In genomic region chr2:20015482-20016083, GRCh38 we compare ENCODE assay signal across 8 cellular contexts. TPM values are rescaled to one million over a fixed set of nuclear protein-coding genes. Genes with fewer than 3 reads are reported as not detected.
DNase-seq lines count a peak whose midpoint lies in the region; ATAC-seq, FAIRE-seq and TF ChIP-seq lines count a peak whose summit lies in the region.

No MANE protein-coding gene starts in this region.

- no peaks in the 10 kb centered on the region for H3K9me2 ChIP-seq in Karpas-422 (replicated peaks; ENCODE audit: insufficient read depth, low read length)

- no peak for TF ChIP-seq POLR2A in esophagus muscularis mucosa (IDR thresholded peaks at IDR 0.05; ENCODE audit: low read depth)

- no peaks in the 10 kb centered on the region for H3K79me2 ChIP-seq in Karpas-422 (ENCODE audit: low read length)

- H3K27ac ChIP-seq in Karpas-422 (ENCODE audit: low read length) (no peak overlapping the region), esophagus muscularis mucosa (replicated peaks in 1 of 4) (no peak overlapping the region)

- peaks cover 26% of the 10 kb centered on the region for H3K9me3 Mint-ChIP-seq in nephron progenitor cell
- H3K9me3 Mint-ChIP-seq in activated T-cell treated with anti-CD3 and anti-CD28 coated beads, Interleukin-2, amount 50 U/mL, for 4 hours: peaks cover 5% of the 10 kb centered on the region

- peak; percentile 30 for FAIRE-seq in G401.6 (lab: Jason Lieb, UNC)

- no peak overlapping the region for H3K4me3 Mint-ChIP-seq in nephron progenitor cell
- no peak overlapping the region for H3K4me3 Mint-ChIP-seq in activated T-cell treated with anti-CD3 and anti-CD28 coated beads, Interleukin-2, amount 50 U/mL, for 4 hours

- H3K4me2 ChIP-seq in Karpas-422 (ENCODE audit: low read depth, low read length, poor library complexity, severe bottlenecking): no peak overlapping the region

- 4% methylated on average over 2 of the region's 2 CpGs for WGBS in esophagus muscularis mucosa

- H3K36me3 Mint-ChIP-seq in nephron progenitor cell (ENCODE audit: low read depth): peaks cover 6% of the 10 kb centered on the region
- H3K36me3 Mint-ChIP-seq in activated T-cell treated with anti-CD3 and anti-CD28 coated beads, Interleukin-2, amount 50 U/mL, for 4 hours (ENCODE audit: insufficient read depth): no peaks in the 10 kb centered on the region

- H3K4me1 ChIP-seq in Karpas-422 (ENCODE audit: low read length) (no peaks in the 10 kb centered on the region), esophagus muscularis mucosa (peaks cover 8 to 20% (median 19%) of the 10 kb centered on the region in 4 donors)

- DNase-seq in Karpas-422 (peak; percentile 81), RKO (ENCODE audit: low spot score) (peak; percentile 67), esophagus muscularis mucosa (ENCODE audit: extremely low spot score) (no peak), nephron progenitor cell (no peak), GDM1 (lab: John Stamatoyannopoulos, UW) (no peak)
- no peak for DNase-seq in activated T-cell treated with anti-CD3 and anti-CD28 coated beads, Interleukin-2, amount 50 U/mL, for 4 hours
- no peak for DNase-seq in activated effector memory CD4-positive, alpha-beta T cell treated with Interleukin-2 at 50 U/mL for 16 hours

- H4K20me1 ChIP-seq in Karpas-422 (ENCODE audit: insufficient read depth, low read depth, low read length): no peaks in the 10 kb centered on the region

- H3K9me3 ChIP-seq in Karpas-422 (ENCODE audit: low read length) (no peaks in the 10 kb centered on the region), esophagus muscularis mucosa (no peaks in the 10 kb centered on the region)

- no peak for TF ChIP-seq EP300 in esophagus muscularis mucosa (IDR thresholded peaks at IDR 0.05)

- H3K9ac ChIP-seq in Karpas-422 (ENCODE audit: low read length): no peak overlapping the region

- intact Hi-C loops in esophagus muscularis mucosa (cut with DNase I): loop anchor here (1.0 kb wide), 1 partner anchor 83 kb away; no protein-coding TSS in a partner anchor

- H3K36me3 ChIP-seq in Karpas-422 (ENCODE audit: insufficient read depth, low read length): no peaks in the 10 kb centered on the region
- H3K36me3 ChIP-seq in esophagus muscularis mucosa: no peaks in the 10 kb centered on the region

- H3K4me3 ChIP-seq in Karpas-422 (ENCODE audit: low read length) (no peak overlapping the region), esophagus muscularis mucosa (no peak overlapping the region)

- ATAC-seq in activated T-cell treated with anti-CD3 and anti-CD28 coated beads, Interleukin-2, amount 50 U/mL, for 4 hours: no peak

- H3K27me3 ChIP-seq in Karpas-422 (ENCODE audit: low read length) (no peaks in the 10 kb centered on the region), esophagus muscularis mucosa (peaks cover 0 to 19% (median 0%) of the 10 kb centered on the region in 4 donors)

- no peak overlapping the region for H2AFZ ChIP-seq in Karpas-422 (ENCODE audit: low read length)

- peak; percentile 66 to 72 (median 69) for TF ChIP-seq CTCF in esophagus muscularis mucosa (IDR thresholded peaks at IDR 0.05)
- peak; percentile 60 for TF ChIP-seq CTCF in nephron progenitor cell (IDR thresholded peaks at IDR 0.05)

- H3K27ac Mint-ChIP-seq in nephron progenitor cell: no peak overlapping the region

- peaks cover 32% of the 10 kb centered on the region for H3K27me3 Mint-ChIP-seq in nephron progenitor cell (ENCODE audit: low read depth, poor library complexity)
- peaks cover 31% of the 10 kb centered on the region for H3K27me3 Mint-ChIP-seq in activated T-cell treated with anti-CD3 and anti-CD28 coated beads, Interleukin-2, amount 50 U/mL, for 4 hours (ENCODE audit: low read depth)

- H3K4me1 Mint-ChIP-seq in nephron progenitor cell: peaks cover 22% of the 10 kb centered on the region
- H3K4me1 Mint-ChIP-seq in activated T-cell treated with anti-CD3 and anti-CD28 coated beads, Interleukin-2, amount 50 U/mL, for 4 hours (ENCODE audit: low read depth): peaks cover 9% of the 10 kb centered on the region

RNA-seq across cellular contexts. Expression of gene MATN3, which starts 3.1 kb away (rescaled TPM):
- not detected in 2 replicates for total RNA-seq in Karpas-422 (2014; rRNA removed; shearing (Covaris generic); ENCODE audit: low replicate concordance)
- 1 to 10 TPM in 1 of 4 donors, under 1 TPM in 3; 0.66 to 1.3 (median 0.82) TPM for total RNA-seq in esophagus muscularis mucosa
- not detected for total RNA-seq in activated T-cell treated with anti-CD3 and anti-CD28 coated beads, Interleukin-2, amount 50 U/mL, for 4 hours

RNA-seq across cellular contexts. Expression of gene WDR35, which starts 25.7 kb away (rescaled TPM):
- total RNA-seq in Karpas-422 (2014; rRNA removed; shearing (Covaris generic); ENCODE audit: low replicate concordance): 8.3 and 15.9 TPM in 2 replicates
- 10 to 100 TPM in 3 of 4 donors, 1 to 10 TPM in 1; 9.4 to 15.0 (median 12.3) TPM for total RNA-seq in esophagus muscularis mucosa
- 10 to 100 TPM in 1 of 3 donors, 1 to 10 TPM in 2; 8.6 to 10.6 (median 9.0) TPM for total RNA-seq in activated T-cell treated with anti-CD3 and anti-CD28 coated beads, Interleukin-2, amount 50 U/mL, for 4 hours

RNA-seq across cellular contexts. Expression of gene LAPTM4A, which starts 35.8 kb away (rescaled TPM):
- 11.7 and 37.2 TPM in 2 replicates for total RNA-seq in Karpas-422 (2014; rRNA removed; shearing (Covaris generic); ENCODE audit: low replicate concordance)
- 100 to 1,000 TPM; 154 to 215 (median 192) TPM for total RNA-seq in esophagus muscularis mucosa
- 10 to 100 TPM; 27.3 to 30.0 (median 29.7) TPM for total RNA-seq in activated T-cell treated with anti-CD3 and anti-CD28 coated beads, Interleukin-2, amount 50 U/mL, for 4 hours

Comparison
In these comparisons a context has a peak if more than half of its experiments do, and no peak if none do; other contexts are left out.
1. DNase-seq: peak in Karpas-422 (single experiment) and RKO (single experiment); none in esophagus muscularis mucosa (single experiment), nephron progenitor cell (single experiment), GDM1 (single experiment), activated T-cell treated with anti-CD3 and anti-CD28 coated beads, Interleukin-2, amount 50 U/mL, for 4 hours (single experiment) and activated effector memory CD4-positive, alpha-beta T cell treated with Interleukin-2 at 50 U/mL for 16 hours (single experiment).